ENCODE assay signal across 8 cellular contexts in genomic region chr6:64040118-64040517, GRCh38.
"Had no signal": no experiment of that assay in that cellular context is flagged by ENCODE, and none has a peak within 500 bp of the region (broad histone marks: within the 10 kb centered on the region; RNA-seq: fewer than 3 reads in every experiment).

No MANE protein-coding gene starts in this region.

- H3K27ac ChIP-seq: HL-60 had no signal

- H3K27ac Mint-ChIP-seq: GM23338, H9, HFFc6 had no signal

- DNase-seq: H9, HFFc6, KG1 had no signal

- ATAC-seq: GM23338, HCT116, HepG2, K562 had no signal

- H3K4me2 ChIP-seq: GM23338 had no signal

- H3K9me3 Mint-ChIP-seq: GM23338, H9 had no signal

- H3K4me3 Mint-ChIP-seq: GM23338, H9, HFFc6 had no signal

- H3K4me1 Mint-ChIP-seq: GM23338, H9 had no signal

- H2AFZ ChIP-seq: GM23338 had no signal

- H3K4me3 ChIP-seq: GM23338, K562 had no signal
